14 cellular contexts compared by ENCODE assay signal in genomic region chr13:19991531-19991930, GRCh38.
"Had no signal": no experiment of that assay in that cellular context is flagged by ENCODE, and none has a peak within 500 bp of the region (broad histone marks: within the 10 kb centered on the region; RNA-seq: fewer than 3 reads in every experiment).

No MANE protein-coding gene starts in this region.

- H3K4me1 ChIP-seq: ascending aorta, transverse colon had no signal

- H3K4me3 ChIP-seq: ascending aorta, esophagus muscularis mucosa, transverse colon, vagina had no signal

- H3K27ac Mint-ChIP-seq: natural killer cell treated with Interleukin-12 subunit alpha and Interleukin-12 subunit beta and Interleukin-15 and Interleukin-18, amount 100 ng/mL, for 72 hours had no signal

- H3K27ac ChIP-seq: ascending aorta, esophagus muscularis mucosa, transverse colon, vagina had no signal

- H3K27me3 ChIP-seq: ascending aorta, esophagus muscularis mucosa, transverse colon, vagina had no signal

- H3K9me3 ChIP-seq: ascending aorta, esophagus muscularis mucosa, transverse colon, vagina had no signal

- H3K9me3 Mint-ChIP-seq: natural killer cell treated with Interleukin-12 subunit alpha and Interleukin-12 subunit beta and Interleukin-15 and Interleukin-18, amount 100 ng/mL, for 72 hours had no signal

- H3K4me3 Mint-ChIP-seq: natural killer cell treated with Interleukin-12 subunit alpha and Interleukin-12 subunit beta and Interleukin-15 and Interleukin-18, amount 100 ng/mL, for 72 hours had no signal

- H3K27me3 Mint-ChIP-seq: natural killer cell treated with Interleukin-12 subunit alpha and Interleukin-12 subunit beta and Interleukin-15 and Interleukin-18, amount 100 ng/mL, for 72 hours had no signal

- ATAC-seq: left lobe of liver; natural killer cell treated with Interleukin-12 subunit alpha and Interleukin-12 subunit beta and Interleukin-15 and Interleukin-18, amount 100 ng/mL, for 72 hours had no signal

- DNase-seq: activated CD4-positive, CD25-positive, alpha-beta regulatory T cell; activated gamma-delta T cell treated with Interleukin-2 at 50 U/mL for 16 hours; hippocampal formation; nucleus accumbens; posterior cingulate gyrus; stimulated activated CD4-positive, alpha-beta T cell treated with anti-CD3 and anti-CD28 coated beads, Interleukin-15, amount 100 ng/mL, for 24 hours; stimulated activated CD4-positive, alpha-beta T cell treated with anti-CD3 and anti-CD28 coated beads, Interleukin-4, amount 100 ng/mL, for 1 hour; stimulated activated naive CD4-positive, alpha-beta T cell; transverse colon had no signal
